Comparison of ENCODE assay signal across 12 cellular contexts in the genomic region with DNA sequence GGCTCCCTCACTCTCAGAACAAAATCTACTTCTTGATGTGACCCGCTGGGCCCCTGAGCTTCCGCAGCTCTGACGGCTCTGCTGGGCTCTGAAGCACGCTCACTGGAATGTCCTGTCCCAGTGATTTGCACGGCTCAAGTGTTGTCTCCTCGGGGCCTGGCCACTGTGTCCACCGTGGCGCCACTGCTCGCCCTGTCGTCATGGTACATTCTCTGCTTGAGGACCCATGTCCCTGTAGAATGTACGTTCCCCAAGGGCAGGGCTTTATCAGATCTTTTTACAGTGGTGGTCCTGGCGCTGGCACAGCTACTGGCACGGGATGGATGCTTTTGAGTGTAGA. TPM values are rescaled to one million over a fixed set of nuclear protein-coding genes. Genes with fewer than 3 reads are reported as not detected.
DNase-seq lines count a peak whose midpoint lies in the region; ATAC-seq and TF ChIP-seq lines count a peak whose summit lies in the region.
"Had no signal": no experiment of that assay in that cellular context is flagged by ENCODE, and none has a peak within 500 bp of the region (broad histone marks: within the 10 kb centered on the region; RNA-seq: fewer than 3 reads in every experiment).

No MANE protein-coding gene starts in this region.

- H3K36me3 ChIP-seq in hepatocyte (replicated peaks; ENCODE audit: insufficient read depth, low read depth) (no peaks in the 10 kb centered on the region), psoas muscle (ENCODE audit: insufficient read depth in 1 of 2, low read depth in 1 of 2) (no peaks in the 10 kb centered on the region), PC-9 (ENCODE audit: low read depth) (no peaks in the 10 kb centered on the region)
- H3K36me3 ChIP-seq: SJSA1 had no signal

- H3K4me2 ChIP-seq in hepatocyte = peak overlapping the region; percentile 53
- H3K4me2 ChIP-seq in PC-9 = no peak overlapping the region

- H3K4me3 ChIP-seq in AG04450 (ENCODE audit: low read depth, low read length) (peak overlapping the region; percentile 29; the same call in 1 of the 2 replicates), hepatocyte (no peak overlapping the region), psoas muscle (peak overlapping the region; percentile 43), PC-9 (no peak overlapping the region)
- H3K4me3 ChIP-seq: SJSA1 had no signal

- BruUV-seq in PC-9 (replicated peaks; lab: Mats Ljungman, UMichigan) = no TSS peak

- H3K27me3 ChIP-seq in AG04450 (ENCODE audit: control insufficient read depth, insufficient read depth, low read length) = no peaks in the 10 kb centered on the region
- no peaks in the 10 kb centered on the region for H3K27me3 ChIP-seq in hepatocyte
- H3K27me3 ChIP-seq in psoas muscle (ENCODE audit: insufficient read depth in 3 of 3, low read length in 2 of 3) = no peaks in the 10 kb centered on the region
- H3K27me3 ChIP-seq in PC-9 (ENCODE audit: insufficient read depth, low read depth) = no peaks in the 10 kb centered on the region
- H3K27me3 ChIP-seq: SJSA1 had no signal

- H4K20me1 ChIP-seq in hepatocyte (ENCODE audit: insufficient read depth, poor library complexity, severe bottlenecking) (peaks cover 3% of the 10 kb centered on the region), PC-9 (ENCODE audit: insufficient read depth) (peaks cover 33% of the 10 kb centered on the region)

- no peak for TF ChIP-seq CTCF in AG04450 (IDR thresholded peaks at IDR 0.05; ENCODE audit: low read depth, low read length)
- TF ChIP-seq CTCF in hepatocyte (IDR thresholded peaks at IDR 0.05; ENCODE audit: poor library complexity) = no peak
- TF ChIP-seq CTCF in psoas muscle (IDR thresholded peaks at IDR 0.05) = no peak
- TF ChIP-seq CTCF in PC-9 (conservative IDR thresholded peaks at IDR 0.05) = no peak

- peak; percentile 60 to 76 (median 70) for ATAC-seq in psoas muscle
- ATAC-seq: activated CD4-positive, alpha-beta T cell treated with anti-CD3 and anti-CD28 coated beads for 36 hours had no signal

- intact Hi-C loops in psoas muscle (cut with DNase I) (no loop called here), PC-9 (cut with micrococcal nuclease; ENCODE audit: unreplicated experiment) (no loop called here)

- CTCF ChIA-PET in AG04450 (lab: Charles Lee) = no interaction called here
- CTCF ChIA-PET in PC-9 (lab: Charles Lee) = no interaction called here

- peaks cover 22% of the 10 kb centered on the region for H3K4me1 ChIP-seq in hepatocyte (ENCODE audit: insufficient read depth)
- H3K4me1 ChIP-seq in psoas muscle = peaks cover 46% of the 10 kb centered on the region
- no peaks in the 10 kb centered on the region for H3K4me1 ChIP-seq in PC-9 (replicated peaks; ENCODE audit: insufficient read depth)

- DNase-seq in AG04450 (ENCODE audit: low read depth, low spot score) = no peak
- DNase-seq in astrocyte of the hippocampus (ENCODE audit: low read depth, low spot score) = peak; percentile 21
- no peak for DNase-seq in hepatocyte (ENCODE audit: low spot score)
- peak; percentile 61 to 82 for DNase-seq in psoas muscle
- DNase-seq in NCI-H748 treated with DMSO at 0.1 percent for 48 hours (lab: John Stamatoyannopoulos, UW) = no peak
- no peak for DNase-seq in PC-9
- DNase-seq in NCI-H69 (lab: John Stamatoyannopoulos, UW) = no peak
- DNase-seq in NCI-H2107 treated with DMSO at 0.1 percent for 48 hours (lab: John Stamatoyannopoulos, UW; ENCODE audit: unreplicated experiment) = no peak
- DNase-seq: activated CD4-positive, alpha-beta T cell treated with anti-CD3 and anti-CD28 coated beads for 36 hours; activated gamma-delta T cell treated with Interleukin-2 at 50 U/mL for 16 hours; NCI-H345 had no signal

- WGBS in hepatocyte (ENCODE audit: low lambda C conversion rate, missing lambda C conversion rate) = 79% methylated on average over 13 of the region's 13 CpGs
- WGBS in psoas muscle, 3 donors = 23 to 27% (median 25%) methylated on average over 13 of the region's 13 CpGs

- H3K27ac ChIP-seq in AG04450 (ENCODE audit: low read depth, low read length) (no peak overlapping the region), hepatocyte (peak overlapping the region; percentile 62), psoas muscle (peak overlapping the region; percentile 81), PC-9 (no peak overlapping the region)
- H3K27ac ChIP-seq: SJSA1 had no signal

- H3K9me3 ChIP-seq in AG04450 (ENCODE audit: control insufficient read depth, insufficient read depth, low read length) (peaks cover under 1% of the 10 kb centered on the region; the same call in 1 of the 2 replicates), hepatocyte (ENCODE audit: low read depth) (no peaks in the 10 kb centered on the region), psoas muscle (no peaks in the 10 kb centered on the region), PC-9 (ENCODE audit: insufficient read depth, low read depth) (no peaks in the 10 kb centered on the region)
- H3K9me3 ChIP-seq: SJSA1 had no signal

- H3K9me2 ChIP-seq in hepatocyte (replicated peaks; ENCODE audit: insufficient read depth) (no peaks in the 10 kb centered on the region), PC-9 (ENCODE audit: insufficient read depth) (no peaks in the 10 kb centered on the region)

- H3F3A ChIP-seq in PC-9 (ENCODE audit: insufficient read depth, low read depth) = no peaks in the 10 kb centered on the region

- POLR2A ChIA-PET in AG04450 (lab: Yijun Ruan, JAX) (interaction anchor here (0.7 kb wide), 1 partner anchor 21 kb away, joined by 3 read pairs; no protein-coding TSS in a partner anchor), PC-9 (lab: Charles Lee; ENCODE audit: unreplicated experiment) (no interaction called here)

- H2AFZ ChIP-seq in hepatocyte (no peak overlapping the region), PC-9 (no peak overlapping the region)

- peaks cover 24% of the 10 kb centered on the region for H3K79me2 ChIP-seq in hepatocyte
- H3K79me2 ChIP-seq in PC-9 (ENCODE audit: low read depth) = no peaks in the 10 kb centered on the region

RNA-seq across cellular contexts. Expression of a gene that starts 12.1 kb away (rescaled TPM):
- polyA plus RNA-seq in AG04450 (2011; rRNA removed) (1.2 and 3.8 TPM in 2 replicates), hepatocyte (3.9 and 7.6 TPM in 2 replicates), psoas muscle (1 to 10 TPM; 3.1 to 4.1 (median 3.5) TPM)
- 0.87 and 1.7 TPM in 2 replicates for polyA minus RNA-seq in AG04450 (2011; rRNA and poly(A)+ RNA removed)
- total RNA-seq in hepatocyte (4.1 and 5.0 TPM in 2 replicates), psoas muscle (1 to 10 TPM; 5.2 to 9.9 (median 7.0) TPM), PC-9 (2021) (11.8 and 12.5 TPM in 2 replicates)

RNA-seq across cellular contexts. Expression of a gene that starts 34.5 kb away (rescaled TPM):
- polyA plus RNA-seq in AG04450 (2011; rRNA removed) (1.0 and 1.4 TPM in 2 replicates), hepatocyte (4.5 and 4.8 TPM in 2 replicates), psoas muscle (1 to 10 TPM; 4.5 to 6.6 (median 6.3) TPM)
- polyA minus RNA-seq in AG04450 (2011; rRNA and poly(A)+ RNA removed) = 0.97 and 1.00 TPM in 2 replicates
- total RNA-seq in hepatocyte (2.0 and 2.5 TPM in 2 replicates), psoas muscle (10 to 100 TPM in 2 of 4 donors, 1 to 10 TPM in 2; 8.1 to 12.5 (median 9.6) TPM), PC-9 (2021) (13.3 and 16.6 TPM in 2 replicates)

RNA-seq across cellular contexts. Expression of a gene that starts 36.3 kb away (rescaled TPM):
- polyA plus RNA-seq in AG04450 (2011; rRNA removed) = 0.81 and 1.3 TPM in 2 replicates
- 0.23 TPM in 1 of 2 replicates, not detected in the other for polyA minus RNA-seq in AG04450 (2011; rRNA and poly(A)+ RNA removed)
- total RNA-seq in hepatocyte = 0.40 and 1.5 TPM in 2 replicates
- 4.9 and 9.1 TPM in 2 replicates for polyA plus RNA-seq in hepatocyte
- total RNA-seq in psoas muscle = 1 to 10 TPM in 3 of 4 donors, under 1 TPM in 1; 0.79 to 3.2 (median 2.6) TPM
- polyA plus RNA-seq in psoas muscle = 1 to 10 TPM in 2 of 3 donors, under 1 TPM in 1; 0.85 to 4.8 (median 1.5) TPM
- total RNA-seq in PC-9 (2021) = 0.65 and 2.5 TPM in 2 replicates
- total RNA-seq: SJSA1 had no signal

RNA-seq across cellular contexts. Expression of a gene that starts 42.3 kb away (rescaled TPM):
- polyA plus RNA-seq in AG04450 (2011; rRNA removed) = 2.6 and 2.9 TPM in 2 replicates
- polyA minus RNA-seq in AG04450 (2011; rRNA and poly(A)+ RNA removed) = 1.1 and 3.4 TPM in 2 replicates
- total RNA-seq in hepatocyte = 8.6 and 13.9 TPM in 2 replicates
- polyA plus RNA-seq in hepatocyte = 28.4 and 42.2 TPM in 2 replicates
- 10 to 100 TPM in 3 of 4 donors, 1 to 10 TPM in 1; 8.3 to 20.2 (median 14.2) TPM for total RNA-seq in psoas muscle
- polyA plus RNA-seq in psoas muscle = 10 to 100 TPM; 15.6 to 28.4 (median 19.3) TPM
- 0.46 and 2.8 TPM in 2 replicates for total RNA-seq in PC-9 (2021)
- total RNA-seq: activated CD4-positive, alpha-beta T cell treated with anti-CD3 and anti-CD28 coated beads for 36 hours had no signal

Comparison
In these comparisons a context has a peak if more than half of its experiments do, and no peak if none do; other contexts are left out.
1. DNase-seq: peak in astrocyte of the hippocampus (single experiment) and psoas muscle (2 of 2); none in AG04450 (single experiment), hepatocyte (single experiment), NCI-H748 treated with DMSO at 0.1 percent for 48 hours (single experiment), PC-9 (0 of 2), NCI-H69 (single experiment) and NCI-H2107 treated with DMSO at 0.1 percent for 48 hours (single experiment).
2. H3K27ac ChIP-seq: peak in hepatocyte (single experiment) and psoas muscle (single experiment); none in AG04450 (single experiment) and PC-9 (single experiment).
3. H3K4me3 ChIP-seq: peak in AG04450 (single experiment) and psoas muscle (single experiment); none in hepatocyte (single experiment) and PC-9 (single experiment).